28 cellular contexts compared by ENCODE assay signal in genomic region chr2:49222975-49223528, GRCh38.
"Had no signal": no experiment of that assay in that cellular context is flagged by ENCODE, and none has a peak within 500 bp of the region (broad histone marks: within the 10 kb centered on the region; RNA-seq: fewer than 3 reads in every experiment).

No MANE protein-coding gene starts in this region.

- H3K4me1 Mint-ChIP-seq: activated naive CD8-positive, alpha-beta T cell treated with anti-CD3 and anti-CD28 coated beads for 36 hours; central memory CD8-positive, alpha-beta T cell; naive thymus-derived CD4-positive, alpha-beta T cell; neural crest cell; stimulated activated effector memory CD8-positive, alpha-beta T cell treated with anti-CD3 and anti-CD28 coated beads, Interleukin-12 subunit alpha, Interleukin-12 subunit beta, amount 100 ng/mL, for 72 hours; T-helper 17 cell had no signal

- H3K27me3 ChIP-seq: right lobe of liver, tibial artery, upper lobe of right lung had no signal

- H3K4me3 Mint-ChIP-seq: activated naive CD4-positive, alpha-beta T cell treated with anti-CD3 and anti-CD28 coated beads for 36 hours; activated naive CD8-positive, alpha-beta T cell treated with anti-CD3 and anti-CD28 coated beads for 36 hours; activated T-helper 1 cell treated with anti-CD3 and anti-CD28 coated beads, Interleukin-12 subunit alpha, Interleukin-12 subunit beta, Interleukin-2, Interleukin-4 antibody, amounts not matched to agents 30 ng/mL and 10 ng/mL and 1 ng/mL, durations not matched to agents 14 hours and 24 hours and 36 hours; central memory CD8-positive, alpha-beta T cell; dendritic cell treated with granulocyte-macrophage colony-stimulating factor and Interleukin-4, amounts not matched to agents 40 ng/mL and 50 ng/mL, for 4 days; endodermal cell; mesothelial cell of epicardium; naive thymus-derived CD4-positive, alpha-beta T cell; neural crest cell; stimulated activated effector memory CD8-positive, alpha-beta T cell treated with anti-CD3 and anti-CD28 coated beads, Interleukin-12 subunit alpha, Interleukin-12 subunit beta, amount 100 ng/mL, for 72 hours; stimulated activated naive CD8-positive, alpha-beta T cell treated with anti-CD3 and anti-CD28 coated beads, Interleukin-15, Interleukin-2, amounts not matched to agents 100 ng/mL and 50 ng/mL, for 24 hours; T-helper 17 cell had no signal

- H3K36me3 ChIP-seq: right lobe of liver, tibial artery, upper lobe of right lung, WERI-Rb-1 had no signal

- H3K27ac ChIP-seq: right lobe of liver, tibial artery, upper lobe of right lung, WERI-Rb-1 had no signal

- H3K9me3 ChIP-seq: right lobe of liver, tibial artery, upper lobe of right lung had no signal

- H3K27ac Mint-ChIP-seq: activated naive CD4-positive, alpha-beta T cell treated with anti-CD3 and anti-CD28 coated beads for 36 hours; activated naive CD8-positive, alpha-beta T cell treated with anti-CD3 and anti-CD28 coated beads for 36 hours; activated T-helper 1 cell treated with anti-CD3 and anti-CD28 coated beads, Interleukin-12 subunit alpha, Interleukin-12 subunit beta, Interleukin-2, Interleukin-4 antibody, amounts not matched to agents 30 ng/mL and 10 ng/mL and 1 ng/mL, durations not matched to agents 14 hours and 24 hours and 36 hours; dendritic cell treated with granulocyte-macrophage colony-stimulating factor and Interleukin-4, amounts not matched to agents 40 ng/mL and 50 ng/mL, for 4 days; endodermal cell; mesothelial cell of epicardium; naive thymus-derived CD4-positive, alpha-beta T cell; stimulated activated effector memory CD8-positive, alpha-beta T cell treated with anti-CD3 and anti-CD28 coated beads, Interleukin-12 subunit alpha, Interleukin-12 subunit beta, amount 100 ng/mL, for 72 hours; stimulated activated naive CD8-positive, alpha-beta T cell treated with anti-CD3 and anti-CD28 coated beads, Interleukin-15, Interleukin-2, amounts not matched to agents 100 ng/mL and 50 ng/mL, for 24 hours; T-helper 17 cell had no signal

- H3K4me3 ChIP-seq: right lobe of liver, tibial artery, upper lobe of right lung had no signal

- H3K9me3 Mint-ChIP-seq: activated T-helper 1 cell treated with anti-CD3 and anti-CD28 coated beads, Interleukin-12 subunit alpha, Interleukin-12 subunit beta, Interleukin-2, Interleukin-4 antibody, amounts not matched to agents 30 ng/mL and 10 ng/mL and 1 ng/mL, durations not matched to agents 14 hours and 24 hours and 36 hours; dendritic cell treated with granulocyte-macrophage colony-stimulating factor and Interleukin-4, amounts not matched to agents 40 ng/mL and 50 ng/mL, for 4 days; mesothelial cell of epicardium; neural crest cell had no signal

- H3K27me3 Mint-ChIP-seq: activated naive CD8-positive, alpha-beta T cell treated with anti-CD3 and anti-CD28 coated beads for 36 hours; central memory CD8-positive, alpha-beta T cell; dendritic cell treated with granulocyte-macrophage colony-stimulating factor and Interleukin-4, amounts not matched to agents 40 ng/mL and 50 ng/mL, for 4 days; naive thymus-derived CD4-positive, alpha-beta T cell; stimulated activated naive CD8-positive, alpha-beta T cell treated with anti-CD3 and anti-CD28 coated beads, Interleukin-15, Interleukin-2, amounts not matched to agents 100 ng/mL and 50 ng/mL, for 24 hours; T-helper 17 cell had no signal

- H3K36me3 Mint-ChIP-seq: activated naive CD8-positive, alpha-beta T cell treated with anti-CD3 and anti-CD28 coated beads for 36 hours; mesothelial cell of epicardium; naive thymus-derived CD4-positive, alpha-beta T cell; stimulated activated effector memory CD8-positive, alpha-beta T cell treated with anti-CD3 and anti-CD28 coated beads, Interleukin-12 subunit alpha, Interleukin-12 subunit beta, amount 100 ng/mL, for 72 hours had no signal

- H3K4me1 ChIP-seq: right lobe of liver, tibial artery, upper lobe of right lung had no signal

- DNase-seq: activated CD4-positive, alpha-beta T cell treated with anti-CD3 and anti-CD28 coated beads for 48 hours; activated CD4-positive, alpha-beta T cell treated with anti-CD3 and anti-CD28 coated beads, Interleukin-2, amount 50 U/mL, for 48 hours; activated CD8-positive, alpha-beta memory T cell treated with anti-CD3 and anti-CD28 coated beads for 24 hours; activated effector memory CD4-positive, alpha-beta T cell treated with anti-CD3 and anti-CD28 coated beads, Interleukin-2, amount 50 U/mL, for 16 hours; activated naive CD4-positive, alpha-beta T cell treated with anti-CD3 and anti-CD28 coated beads for 36 hours; activated naive CD8-positive, alpha-beta T cell treated with anti-CD3 and anti-CD28 coated beads for 36 hours; amniotic stem cell; endodermal cell; glutamatergic neuron; naive thymus-derived CD4-positive, alpha-beta T cell; nucleus accumbens; posterior cingulate gyrus; right lobe of liver; small intestine; stimulated activated CD4-positive, alpha-beta T cell treated with anti-CD3 and anti-CD28 coated beads, Interleukin-4, amount 100 ng/mL, for 24 hours; substantia nigra; T-helper 17 cell; T1000; tibial artery; upper lobe of right lung; WERI-Rb-1 had no signal
